Comparison of ENCODE assay signal across 8 cellular contexts in genomic region chr22:45413368-45414211, GRCh38. TPM values are rescaled to one million over a fixed set of nuclear protein-coding genes. Genes with fewer than 3 reads are reported as not detected.
DNase-seq lines count a peak whose midpoint lies in the region; ATAC-seq lines count a peak whose summit lies in the region.

TSS of gene RIBC2 (plus strand) at chr22:45413693. CDS start at chr22:45413887, 194 bp downstream.
TSS of gene SMC1B (minus strand) at chr22:45413599. CDS start at chr22:45413567, 32 bp downstream.

- H3K9ac ChIP-seq in mesenchymal stem cell (ENCODE audit: low read length), result peak within 1 kb of the TSS; percentile 94

- peak within 1 kb of the TSS; percentile 47 for H2AFZ ChIP-seq in mesenchymal stem cell (ENCODE audit: low read depth, low read length)

- peak within 1 kb of the TSS; percentile 71 to 75 for H3K4me3 Mint-ChIP-seq in effector memory CD8-positive, alpha-beta T cell

- no peaks in the 10 kb centered on the region for H3K36me3 ChIP-seq in mesenchymal stem cell (ENCODE audit: control insufficient read depth in 1 of 2, insufficient read depth in 2 of 2, low read depth in 1 of 2, low read length in 2 of 2)

- peaks cover 9% of the 10 kb centered on the region for H3K4me1 ChIP-seq in mesenchymal stem cell (ENCODE audit: control insufficient read depth, insufficient read depth, low read depth, low read length)

- no peak within 1 kb of the TSS for H3K23ac ChIP-seq in mesenchymal stem cell (ENCODE audit: low read length in 2 of 2)

- peak within 1 kb of the TSS; percentile 91 for H3K4me2 ChIP-seq in mesenchymal stem cell (ENCODE audit: low read length, poor library complexity, severe bottlenecking)

- no peak within 1 kb of the TSS for H2BK12ac ChIP-seq in mesenchymal stem cell (ENCODE audit: low read length in 2 of 2)

- no peak within 1 kb of the TSS for H3K4ac ChIP-seq in mesenchymal stem cell (ENCODE audit: low read depth in 1 of 2, low read length in 2 of 2)

- DNase-seq in NCI-H82 (lab: John Stamatoyannopoulos, UW), result peak; percentile 39
- DNase-seq in NCI-H82 treated with DMSO at 0.1 percent for 48 hours (lab: John Stamatoyannopoulos, UW; ENCODE audit: unreplicated experiment), result no peak
- DNase-seq in NCI-H446 (lab: John Stamatoyannopoulos, UW), result peak; percentile 64 to 92
- DNase-seq in activated CD8-positive, alpha-beta memory T cell treated with anti-CD3 and anti-CD28 coated beads for 24 hours, result peak; percentile 89
- DNase-seq in effector memory CD8-positive, alpha-beta T cell, result peak; percentile 52 to 61 (median 57)
- peak; percentile 84 for DNase-seq in mesenchymal stem cell
- peak; percentile 75 to 89 (median 78) for DNase-seq in stimulated activated CD4-positive, alpha-beta T cell treated with anti-CD3 and anti-CD28 coated beads, TNF-alpha, amount 100 ng/mL, for 24 hours (ENCODE audit: low read depth in 3 of 3)

- no peaks in the 10 kb centered on the region for H3K79me1 ChIP-seq in mesenchymal stem cell (replicated peaks; ENCODE audit: low read length, poor library complexity, severe bottlenecking)

- no peaks in the 10 kb centered on the region for H3K27me3 Mint-ChIP-seq in effector memory CD8-positive, alpha-beta T cell

- H2BK5ac ChIP-seq in mesenchymal stem cell (ENCODE audit: low read depth, low read length, poor library complexity, severe bottlenecking), result no peak within 1 kb of the TSS

- no peaks in the 10 kb centered on the region for H3K9me3 Mint-ChIP-seq in effector memory CD8-positive, alpha-beta T cell

- no peak within 1 kb of the TSS for H2AK5ac ChIP-seq in mesenchymal stem cell (ENCODE audit: low read length, severe bottlenecking)

- H3K27me3 ChIP-seq in mesenchymal stem cell (ENCODE audit: control insufficient read depth in 1 of 2, insufficient read depth in 1 of 2, low read length in 2 of 2), result no peaks in the 10 kb centered on the region

- H2BK15ac ChIP-seq in mesenchymal stem cell (ENCODE audit: low read depth, poor library complexity, severe bottlenecking), result peak within 1 kb of the TSS; percentile 69

- H3K18ac ChIP-seq in mesenchymal stem cell (ENCODE audit: low read depth in 1 of 2, low read length in 2 of 2), result peak within 1 kb of the TSS in 1 of 2 experiments; percentile 69

- no peak within 1 kb of the TSS for H3K27ac ChIP-seq in mesenchymal stem cell (ENCODE audit: low read length, poor library complexity, severe bottlenecking)

- H2BK120ac ChIP-seq in mesenchymal stem cell (ENCODE audit: low read depth, low read length), result peak within 1 kb of the TSS; percentile 34

- peak within 1 kb of the TSS; percentile 75 for H4K91ac ChIP-seq in mesenchymal stem cell (ENCODE audit: low read length)

- 23% methylated on average over 64 of the region's 68 CpGs for WGBS in mesenchymal stem cell

- H3K4me3 ChIP-seq in mesenchymal stem cell (ENCODE audit: insufficient read depth in 1 of 2, low read depth in 1 of 2, low read length in 2 of 2), result peak within 1 kb of the TSS; percentile 46 to 85

- ATAC-seq in effector memory CD8-positive, alpha-beta T cell (replicated peaks), result peak; percentile 95
- no peak for ATAC-seq in HG03025 (IDR thresholded peaks at IDR 0.05; ENCODE audit: low FRiP score, unreplicated experiment)

- H3K36me3 Mint-ChIP-seq in effector memory CD8-positive, alpha-beta T cell (ENCODE audit: insufficient read depth), result peaks cover 3% of the 10 kb centered on the region

- H3K4me1 Mint-ChIP-seq in effector memory CD8-positive, alpha-beta T cell (ENCODE audit: low read depth in 2 of 2), result peaks cover 5 to 6% of the 10 kb centered on the region in 2 donors

- H4K8ac ChIP-seq in mesenchymal stem cell (ENCODE audit: low read length), result peak within 1 kb of the TSS; percentile 88

- H3K14ac ChIP-seq in mesenchymal stem cell (ENCODE audit: low read length in 2 of 2), result no peak within 1 kb of the TSS

- no peaks in the 10 kb centered on the region for H3K9me3 ChIP-seq in mesenchymal stem cell (ENCODE audit: control insufficient read depth, low read length)

- H3K27ac Mint-ChIP-seq in effector memory CD8-positive, alpha-beta T cell, result peak within 1 kb of the TSS; percentile 77

RNA-seq across cellular contexts. Expression of gene RIBC2, which starts in this region (rescaled TPM):
- 0.41 TPM for polyA plus RNA-seq in mesenchymal stem cell (2013, experiment 1 of 2)
- polyA plus RNA-seq in mesenchymal stem cell (2013, experiment 2 of 2), result 0.41 TPM

RNA-seq across cellular contexts. Expression of gene SMC1B, which starts in this region (rescaled TPM):
- polyA plus RNA-seq in mesenchymal stem cell (2013, experiment 1 of 2), result not detected
- not detected for polyA plus RNA-seq in mesenchymal stem cell (2013, experiment 2 of 2)
